ENCODE assay signal across 16 cellular contexts in the genomic region with DNA sequence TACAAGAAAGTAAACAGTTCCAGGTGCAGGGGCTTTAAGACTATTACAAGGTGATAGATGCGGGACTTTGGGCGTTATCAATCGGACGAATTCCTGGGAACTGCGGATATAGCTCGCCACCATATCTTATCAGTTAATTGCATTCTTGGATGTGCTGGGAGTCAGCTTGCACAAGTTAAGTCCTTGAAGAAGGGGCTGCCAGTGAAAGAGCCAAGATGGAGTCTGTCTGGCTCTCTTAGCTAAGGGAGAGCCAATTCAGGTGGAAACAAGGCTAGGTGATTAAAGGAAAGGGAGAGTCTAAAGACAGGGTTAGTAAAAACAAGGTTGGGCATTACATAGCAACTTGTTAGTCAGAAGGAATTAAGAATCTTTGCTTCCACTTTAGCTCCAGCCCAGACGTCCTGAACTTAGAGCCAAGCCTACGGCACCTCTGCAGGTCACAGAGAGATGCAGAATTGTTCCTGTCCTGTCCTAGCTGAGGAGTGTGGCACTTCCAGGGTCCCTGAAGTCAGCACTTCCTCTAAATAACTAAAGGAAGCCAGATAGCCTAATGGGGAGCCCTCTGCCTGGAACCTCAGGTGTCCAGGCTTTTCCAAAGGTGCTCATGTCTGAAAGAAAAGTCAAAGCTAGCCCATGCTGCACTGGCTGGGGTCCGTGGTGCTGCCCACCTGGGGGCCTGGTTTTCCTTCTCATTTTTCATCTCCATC. TPM values are rescaled to one million over a fixed set of nuclear protein-coding genes. Genes with fewer than 3 reads are reported as not detected.
DNase-seq lines count a peak whose midpoint lies in the region; ATAC-seq and TF ChIP-seq lines count a peak whose summit lies in the region.
"Had no signal": no experiment of that assay in that cellular context is flagged by ENCODE, and none has a peak within 500 bp of the region (broad histone marks: within the 10 kb centered on the region; RNA-seq: fewer than 3 reads in every experiment).

No MANE protein-coding gene starts in this region.

- H3K79me2 ChIP-seq in neural progenitor cell (ENCODE audit: low read depth) = no peaks in the 10 kb centered on the region

- no peaks in the 10 kb centered on the region for H4K20me1 ChIP-seq in neural progenitor cell (ENCODE audit: low read depth)

- CTCF ChIA-PET in CD8-positive, alpha-beta memory T cell (lab: Charles Lee) = interaction anchor here (1.2 to 3.5 kb wide), 3 partner anchors 13 to 17 kb away, joined by 4 to 12 read pairs (median 5); no protein-coding TSS in a partner anchor

- peak overlapping the region; percentile 77 to 92 (median 86) for H3K4me3 Mint-ChIP-seq in CD8-positive, alpha-beta memory T cell
- H3K4me3 Mint-ChIP-seq in neural progenitor cell = no peak overlapping the region

- no peak for TF ChIP-seq EP300 in gastroesophageal sphincter (IDR thresholded peaks at IDR 0.05)

- H3K4me2 ChIP-seq in neural progenitor cell = no peak overlapping the region

- no peak for ATAC-seq in gastroesophageal sphincter
- ATAC-seq: esophagus mucosa had no signal

- no peaks in the 10 kb centered on the region for H3K27me3 Mint-ChIP-seq in CD8-positive, alpha-beta memory T cell
- H3K27me3 Mint-ChIP-seq in neural progenitor cell (ENCODE audit: insufficient read depth, low read depth) = peaks cover 6% of the 10 kb centered on the region

- peak overlapping the region; percentile 40 for H3K4me3 ChIP-seq in CD8-positive, alpha-beta memory T cell (ENCODE audit: low read length)
- H3K4me3 ChIP-seq in HUES6 (ENCODE audit: low read depth, low read length) (no peak overlapping the region), adrenal gland (no peak overlapping the region), neural progenitor cell (no peak overlapping the region), gastroesophageal sphincter (no peak overlapping the region)
- H3K4me3 ChIP-seq: colonic mucosa, heart right ventricle, vagina had no signal

- TF ChIP-seq POLR2A in adrenal gland (IDR thresholded peaks at IDR 0.05) (no peak), gastroesophageal sphincter (IDR thresholded peaks at IDR 0.05) (no peak)

- H3K9ac ChIP-seq in HUES6 (ENCODE audit: low read length) (peak overlapping the region; percentile 40), neural progenitor cell (no peak overlapping the region)

- no peak overlapping the region for H2AFZ ChIP-seq in neural progenitor cell (replicated peaks)

- peaks cover 28% of the 10 kb centered on the region for H3K36me3 ChIP-seq in CD8-positive, alpha-beta memory T cell (ENCODE audit: insufficient read depth, low read length)
- H3K36me3 ChIP-seq in HUES6 (ENCODE audit: control insufficient read depth, insufficient read depth, low read length) = peaks cover 22% of the 10 kb centered on the region
- H3K36me3 ChIP-seq in adrenal gland (replicated peaks in 1 of 2) = peaks cover 0 to 28% of the 10 kb centered on the region in 2 donors
- no peaks in the 10 kb centered on the region for H3K36me3 ChIP-seq in neural progenitor cell
- H3K36me3 ChIP-seq in gastroesophageal sphincter = peaks cover 0 to 29% of the 10 kb centered on the region in 2 donors
- H3K36me3 ChIP-seq: colonic mucosa had no signal

- no peak for DNase-seq in CD8-positive, alpha-beta memory T cell
- no peak for DNase-seq in adrenal gland
- no peak for DNase-seq in neural progenitor cell (ENCODE audit: low spot score)
- DNase-seq in NCI-H446 (lab: John Stamatoyannopoulos, UW) = no peak
- DNase-seq in COLO829 (ENCODE audit: low spot score) = no peak
- DNase-seq: activated CD4-positive, alpha-beta T cell treated with anti-CD3 and anti-CD28 coated beads, Interleukin-2, amount 50 U/mL, for 48 hours; colonic mucosa; HCEC 1CT; heart right ventricle; NCI-H1694 treated with DMSO at 0.1 percent for 48 hours; NCI-H526 treated with DMSO at 0.1 percent for 48 hours; stimulated activated CD4-positive, alpha-beta T cell treated with anti-CD3 and anti-CD28 coated beads, Interleukin-1b, Interleukin-23, amount 100 ng/mL, for 48 hours had no signal

- 46 to 51% (median 47%) methylated on average over 9 of the region's 9 CpGs for WGBS in adrenal gland, 4 donors
- WGBS in gastroesophageal sphincter (ENCODE audit: low coverage in 1 of 2), 2 donors = 66 to 77% methylated on average over 6 to 9 of the region's 9 CpGs

- intact Hi-C loops in adrenal gland (cut with DNase I) = no loop called here

- H3F3A ChIP-seq in neural progenitor cell (ENCODE audit: low read depth) = peaks cover 18% of the 10 kb centered on the region

- peaks cover 86% of the 10 kb centered on the region for H3K4me1 ChIP-seq in CD8-positive, alpha-beta memory T cell (ENCODE audit: insufficient read depth, low read length)
- peaks cover 42% of the 10 kb centered on the region for H3K4me1 ChIP-seq in HUES6 (ENCODE audit: control insufficient read depth, insufficient read depth, low read length)
- H3K4me1 ChIP-seq in adrenal gland (replicated peaks in 1 of 2) = peaks cover 31 to 53% of the 10 kb centered on the region in 2 donors
- peaks cover 27% of the 10 kb centered on the region for H3K4me1 ChIP-seq in neural progenitor cell
- H3K4me1 ChIP-seq in gastroesophageal sphincter = peaks cover 0 to 34% (median 5%) of the 10 kb centered on the region in 3 donors
- H3K4me1 ChIP-seq: colonic mucosa had no signal

- H3K27me3 ChIP-seq in CD8-positive, alpha-beta memory T cell (ENCODE audit: insufficient read depth, low read length, poor library complexity, severe bottlenecking) = no peaks in the 10 kb centered on the region
- no peaks in the 10 kb centered on the region for H3K27me3 ChIP-seq in HUES6 (ENCODE audit: control insufficient read depth, insufficient read depth, low read length)
- H3K27me3 ChIP-seq in adrenal gland = no peaks in the 10 kb centered on the region
- H3K27me3 ChIP-seq in neural progenitor cell = no peaks in the 10 kb centered on the region
- no peaks in the 10 kb centered on the region for H3K27me3 ChIP-seq in gastroesophageal sphincter
- H3K27me3 ChIP-seq: colonic mucosa, heart right ventricle, vagina had no signal

- peak overlapping the region; percentile 77 for H3K27ac ChIP-seq in CD8-positive, alpha-beta memory T cell (ENCODE audit: low read depth, low read length)
- H3K27ac ChIP-seq in HUES6 (ENCODE audit: low read depth, low read length) (peak overlapping the region; percentile 84; the same call in 1 of the 2 replicates), adrenal gland (peak overlapping the region in 4 of 5 donors; percentile 65 to 83 (median 82)), neural progenitor cell (no peak overlapping the region), gastroesophageal sphincter (no peak overlapping the region)
- H3K27ac ChIP-seq: colonic mucosa, vagina had no signal

- peaks cover 81 to 98% (median 95%) of the 10 kb centered on the region in 3 donors for H3K4me1 Mint-ChIP-seq in CD8-positive, alpha-beta memory T cell
- peaks cover 15% of the 10 kb centered on the region for H3K4me1 Mint-ChIP-seq in neural progenitor cell

- H3K9me3 Mint-ChIP-seq in CD8-positive, alpha-beta memory T cell = peaks cover 0 to under 1% (median 0%) of the 10 kb centered on the region in 5 donors
- peaks cover under 1% of the 10 kb centered on the region for H3K9me3 Mint-ChIP-seq in neural progenitor cell

- no peaks in the 10 kb centered on the region for H3K9me3 ChIP-seq in CD8-positive, alpha-beta memory T cell (ENCODE audit: low read length)
- H3K9me3 ChIP-seq in HUES6 (ENCODE audit: control insufficient read depth, insufficient read depth, low read depth, low read length) (no peaks in the 10 kb centered on the region), adrenal gland (replicated peaks in 1 of 3) (no peaks in the 10 kb centered on the region), neural progenitor cell (ENCODE audit: low read depth) (no peaks in the 10 kb centered on the region), gastroesophageal sphincter (no peaks in the 10 kb centered on the region)
- H3K9me3 ChIP-seq: colonic mucosa, heart right ventricle, vagina had no signal

- H3K27ac Mint-ChIP-seq in CD8-positive, alpha-beta memory T cell = peak overlapping the region; percentile 74 to 99 (median 94)
- peak overlapping the region; percentile 17 for H3K27ac Mint-ChIP-seq in neural progenitor cell

- H3K36me3 Mint-ChIP-seq in CD8-positive, alpha-beta memory T cell = peaks cover 16 to 76% (median 25%) of the 10 kb centered on the region in 3 donors
- peaks cover 5% of the 10 kb centered on the region for H3K36me3 Mint-ChIP-seq in neural progenitor cell

- no peak for TF ChIP-seq CTCF in adrenal gland (IDR thresholded peaks at IDR 0.05)
- no peak for TF ChIP-seq CTCF in neural progenitor cell (IDR thresholded peaks at IDR 0.05)
- no peak for TF ChIP-seq CTCF in gastroesophageal sphincter (IDR thresholded peaks at IDR 0.05)

- POLR2A ChIA-PET in CD8-positive, alpha-beta memory T cell (lab: Charles Lee) = interaction anchor here (0.6 to 1.0 kb wide), 2 partner anchors 11 to 13 kb away, joined by 3 read pairs; no protein-coding TSS in a partner anchor

RNA-seq across cellular contexts. Expression of gene ZC3HAV1, which starts 17.3 kb away (rescaled TPM):
- 10 to 100 TPM; 89.9 to 92.8 TPM for total RNA-seq in CD8-positive, alpha-beta memory T cell
- polyA plus RNA-seq in CD8-positive, alpha-beta memory T cell = 153 TPM
- 10 to 100 TPM; 28.8 to 50.8 (median 38.6) TPM for total RNA-seq in adrenal gland
- 10 to 100 TPM in 1 of 3 donors, 1 to 10 TPM in 2; 7.7 to 33.6 (median 9.9) TPM for polyA plus RNA-seq in adrenal gland
- 9.7 and 11.0 TPM in 2 replicates for total RNA-seq in neural progenitor cell (ENCODE audit: low replicate concordance)
- total RNA-seq in gastroesophageal sphincter = 10 to 100 TPM; 21.8 to 30.4 (median 27.2) TPM

RNA-seq across cellular contexts. Expression of gene ZC3HAV1L, which starts 56.4 kb away (rescaled TPM):
- total RNA-seq in CD8-positive, alpha-beta memory T cell = 10 to 100 TPM; 12.6 to 13.6 TPM
- polyA plus RNA-seq in CD8-positive, alpha-beta memory T cell = 1.1 TPM
- total RNA-seq in adrenal gland (10 to 100 TPM in 7 of 8 donors, 1 to 10 TPM in 1; 7.4 to 27.2 (median 17.0) TPM), neural progenitor cell (ENCODE audit: low replicate concordance) (7.1 and 9.5 TPM in 2 replicates), gastroesophageal sphincter (10 to 100 TPM in 2 of 4 donors, 1 to 10 TPM in 2; 7.3 to 12.4 (median 10.2) TPM)
- polyA plus RNA-seq in adrenal gland = 1 to 10 TPM in 2 of 3 donors, under 1 TPM in 1; 0.30 to 3.4 (median 1.3) TPM

Comparison
In these comparisons a context has a peak if more than half of its experiments do, and no peak if none do; other contexts are left out.
1. H3K27ac ChIP-seq: peak in CD8-positive, alpha-beta memory T cell (single experiment), HUES6 (single experiment) and adrenal gland (4 of 5); none in neural progenitor cell (single experiment) and gastroesophageal sphincter (0 of 4).